1 cellular context compared by ENCODE assay signal in the genomic region with DNA sequence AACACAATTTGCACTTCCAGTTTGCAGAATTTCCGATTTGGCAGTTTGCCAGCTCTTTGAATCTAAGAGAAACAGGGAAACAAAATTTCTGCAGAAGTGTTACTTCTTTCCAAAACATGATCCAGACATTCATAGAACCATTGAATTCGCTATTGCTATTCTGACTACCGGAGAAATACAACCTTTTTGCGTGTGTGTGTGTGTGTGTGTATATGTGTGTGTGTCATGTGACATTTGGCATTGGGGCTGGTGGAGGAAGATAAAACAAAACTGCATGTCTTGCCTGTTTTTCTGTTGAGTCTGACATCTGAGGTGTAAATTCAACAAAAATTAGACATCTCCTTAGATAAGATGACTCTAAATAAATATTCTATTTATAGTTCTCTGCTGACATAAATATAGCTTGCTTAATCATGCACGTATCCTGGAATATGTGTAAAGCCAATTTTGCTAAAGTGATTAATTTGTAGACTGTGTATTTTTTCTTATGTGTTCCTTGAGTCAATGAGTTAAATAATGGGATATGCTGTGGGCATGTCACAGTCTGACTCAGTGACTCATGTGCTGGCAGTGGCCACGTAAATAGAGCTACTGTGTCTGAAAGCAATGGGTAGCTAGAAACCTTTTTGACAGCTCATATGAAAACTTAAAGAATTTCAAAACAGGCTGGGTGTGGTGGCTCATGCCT.
TF ChIP-seq lines count a peak whose summit lies in the region.

No MANE protein-coding gene starts in this region.

TF ChIP-seq in K562, 482 proteins besides CTCF, POLR2A, EP300 and RAD21 (continued from another document and continues in another):
- TF ChIP-seq, protein P1, sequence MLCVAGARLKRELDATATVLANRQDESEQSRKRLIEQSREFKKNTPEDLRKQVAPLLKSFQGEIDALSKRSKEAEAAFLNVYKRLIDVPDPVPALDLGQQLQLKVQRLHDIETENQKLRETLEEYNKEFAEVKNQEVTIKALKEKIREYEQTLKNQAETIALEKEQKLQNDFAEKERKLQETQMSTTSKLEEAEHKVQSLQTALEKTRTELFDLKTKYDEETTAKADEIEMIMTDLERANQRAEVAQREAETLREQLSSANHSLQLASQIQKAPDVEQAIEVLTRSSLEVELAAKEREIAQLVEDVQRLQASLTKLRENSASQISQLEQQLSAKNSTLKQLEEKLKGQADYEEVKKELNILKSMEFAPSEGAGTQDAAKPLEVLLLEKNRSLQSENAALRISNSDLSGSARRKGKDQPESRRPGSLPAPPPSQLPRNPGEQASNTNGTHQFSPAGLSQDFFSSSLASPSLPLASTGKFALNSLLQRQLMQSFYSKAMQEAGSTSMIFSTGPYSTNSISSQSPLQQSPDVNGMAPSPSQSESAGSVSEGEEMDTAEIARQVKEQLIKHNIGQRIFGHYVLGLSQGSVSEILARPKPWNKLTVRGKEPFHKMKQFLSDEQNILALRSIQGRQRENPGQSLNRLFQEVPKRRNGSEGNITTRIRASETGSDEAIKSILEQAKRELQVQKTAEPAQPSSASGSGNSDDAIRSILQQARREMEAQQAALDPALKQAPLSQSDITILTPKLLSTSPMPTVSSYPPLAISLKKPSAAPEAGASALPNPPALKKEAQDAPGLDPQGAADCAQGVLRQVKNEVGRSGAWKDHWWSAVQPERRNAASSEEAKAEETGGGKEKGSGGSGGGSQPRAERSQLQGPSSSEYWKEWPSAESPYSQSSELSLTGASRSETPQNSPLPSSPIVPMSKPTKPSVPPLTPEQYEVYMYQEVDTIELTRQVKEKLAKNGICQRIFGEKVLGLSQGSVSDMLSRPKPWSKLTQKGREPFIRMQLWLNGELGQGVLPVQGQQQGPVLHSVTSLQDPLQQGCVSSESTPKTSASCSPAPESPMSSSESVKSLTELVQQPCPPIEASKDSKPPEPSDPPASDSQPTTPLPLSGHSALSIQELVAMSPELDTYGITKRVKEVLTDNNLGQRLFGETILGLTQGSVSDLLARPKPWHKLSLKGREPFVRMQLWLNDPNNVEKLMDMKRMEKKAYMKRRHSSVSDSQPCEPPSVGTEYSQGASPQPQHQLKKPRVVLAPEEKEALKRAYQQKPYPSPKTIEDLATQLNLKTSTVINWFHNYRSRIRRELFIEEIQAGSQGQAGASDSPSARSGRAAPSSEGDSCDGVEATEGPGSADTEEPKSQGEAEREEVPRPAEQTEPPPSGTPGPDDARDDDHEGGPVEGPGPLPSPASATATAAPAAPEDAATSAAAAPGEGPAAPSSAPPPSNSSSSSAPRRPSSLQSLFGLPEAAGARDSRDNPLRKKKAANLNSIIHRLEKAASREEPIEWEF (CRISPR knock-in tag; IDR thresholded peaks at IDR 0.05) = no peak
- TF ChIP-seq POLR3A (IDR thresholded peaks at IDR 0.05; ENCODE audit: borderline replicate concordance, extremely low read depth, insufficient read depth, insufficient read length) (no peak), TCF3 (CRISPR knock-in tag; IDR thresholded peaks at IDR 0.05) (peak; percentile 59), CHD2 (IDR thresholded peaks at IDR 0.05; ENCODE audit: low read depth, low read length) (no peak), ETV6 (IDR thresholded peaks at IDR 0.05; ENCODE audit: borderline replicate concordance in 1 of 2, low read depth in 2 of 2, low read length in 1 of 2) (no peak), ETV6 (CRISPR knock-in tag; IDR thresholded peaks at IDR 0.05; ENCODE audit: borderline replicate concordance) (no peak), ZNF830 (CRISPR knock-in tag; IDR thresholded peaks at IDR 0.05) (no peak), ARID3A (IDR thresholded peaks at IDR 0.05; ENCODE audit: borderline replicate concordance, low read depth, low read length) (peak; percentile 73; the same call in 1 of the 2 replicates), ILF3 (IDR thresholded peaks at IDR 0.05; ENCODE audit: borderline replicate concordance) (no peak), CBX2 (IDR thresholded peaks at IDR 0.05; ENCODE audit: insufficient read depth, low read length, poor library complexity, severe bottlenecking) (no peak), SMARCB1 (IDR thresholded peaks at IDR 0.05; ENCODE audit: insufficient read length, low read depth) (peak; percentile 61), ELK1 (CRISPR knock-in tag; IDR thresholded peaks at IDR 0.05) (no peak), SOX6 (IDR thresholded peaks at IDR 0.05) (peak; percentile 57), MAZ (CRISPR knock-in tag; conservative IDR thresholded peaks at IDR 0.05 in 1 of 2, IDR thresholded peaks at IDR 0.05 in 1 of 2) (0 out of 4 replicates have a peak, but pooled peaks of 1 of the 2 experiments have one; percentile 22), TFAM (CRISPR knock-in tag; conservative IDR thresholded peaks at IDR 0.05) (no peak), NCOR1 (IDR thresholded peaks at IDR 0.05) (peak; percentile 83), RBM39 (optimal IDR thresholded peaks at IDR 0.05; ENCODE audit: low read depth, low read length) (no peak), MEIS2 (IDR thresholded peaks at IDR 0.05; ENCODE audit: partially characterized antibody) (peak; percentile 88), TEAD2 (tag; IDR thresholded peaks at IDR 0.05) (no peak), RBFOX2 (IDR thresholded peaks at IDR 0.05; ENCODE audit: low read depth, low read length) (no peak), ZNF507 (tag; conservative IDR thresholded peaks at IDR 0.05) (no peak), STAT5A (IDR thresholded peaks at IDR 0.05; ENCODE audit: borderline replicate concordance, low read length) (peak; percentile 39; the same call in 1 of the 2 replicates), PTBP1 (IDR thresholded peaks at IDR 0.05; ENCODE audit: low read depth, low read length) (no peak), GATAD2B (IDR thresholded peaks at IDR 0.05; ENCODE audit: borderline replicate concordance) (peak; percentile 20; the same call in 1 of the 2 replicates), PML (IDR thresholded peaks at IDR 0.05; ENCODE audit: low read length) (no peak), ARID1B (IDR thresholded peaks at IDR 0.05) (peak; percentile 95), TEAD4 (IDR thresholded peaks at IDR 0.05; ENCODE audit: low read length) (peak; percentile 72), TEAD4 (CRISPR knock-in tag; IDR thresholded peaks at IDR 0.05; ENCODE audit: borderline replicate concordance) (no peak), ZBTB9 (CRISPR knock-in tag; IDR thresholded peaks at IDR 0.05) (no peak), SRSF9 (IDR thresholded peaks at IDR 0.05; ENCODE audit: borderline replicate concordance, low read depth, low read length) (no peak), ZNF76 (CRISPR knock-in tag; IDR thresholded peaks at IDR 0.05; ENCODE audit: borderline replicate concordance) (no peak), ZNF707 (CRISPR knock-in tag; conservative IDR thresholded peaks at IDR 0.05) (no peak), NR4A1 (CRISPR knock-in tag; IDR thresholded peaks at IDR 0.05) (no peak), NR4A1 (tag; IDR thresholded peaks at IDR 0.05) (no peak), ARID2 (IDR thresholded peaks at IDR 0.05) (no peak), SMAD1 (IDR thresholded peaks at IDR 0.05; ENCODE audit: low read depth, low read length, partially characterized antibody) (peak; percentile 93), E2F3 (CRISPR knock-in tag; IDR thresholded peaks at IDR 0.05) (no peak), NR1H2 (CRISPR knock-in tag; IDR thresholded peaks at IDR 0.05) (no peak), PTTG1 (tag; IDR thresholded peaks at IDR 0.05; ENCODE audit: low read depth) (no peak), MAFG (tag; conservative IDR thresholded peaks at IDR 0.05) (0 out of 2 replicates have a peak, but pooled peaks have one; percentile 9), MECOM (CRISPR knock-in tag; IDR thresholded peaks at IDR 0.05) (no peak), NUFIP1 (IDR thresholded peaks at IDR 0.05; ENCODE audit: partially characterized antibody) (no peak), ZBTB43 (CRISPR knock-in tag; IDR thresholded peaks at IDR 0.05) (no peak)
- TF ChIP-seq, protein P2, sequence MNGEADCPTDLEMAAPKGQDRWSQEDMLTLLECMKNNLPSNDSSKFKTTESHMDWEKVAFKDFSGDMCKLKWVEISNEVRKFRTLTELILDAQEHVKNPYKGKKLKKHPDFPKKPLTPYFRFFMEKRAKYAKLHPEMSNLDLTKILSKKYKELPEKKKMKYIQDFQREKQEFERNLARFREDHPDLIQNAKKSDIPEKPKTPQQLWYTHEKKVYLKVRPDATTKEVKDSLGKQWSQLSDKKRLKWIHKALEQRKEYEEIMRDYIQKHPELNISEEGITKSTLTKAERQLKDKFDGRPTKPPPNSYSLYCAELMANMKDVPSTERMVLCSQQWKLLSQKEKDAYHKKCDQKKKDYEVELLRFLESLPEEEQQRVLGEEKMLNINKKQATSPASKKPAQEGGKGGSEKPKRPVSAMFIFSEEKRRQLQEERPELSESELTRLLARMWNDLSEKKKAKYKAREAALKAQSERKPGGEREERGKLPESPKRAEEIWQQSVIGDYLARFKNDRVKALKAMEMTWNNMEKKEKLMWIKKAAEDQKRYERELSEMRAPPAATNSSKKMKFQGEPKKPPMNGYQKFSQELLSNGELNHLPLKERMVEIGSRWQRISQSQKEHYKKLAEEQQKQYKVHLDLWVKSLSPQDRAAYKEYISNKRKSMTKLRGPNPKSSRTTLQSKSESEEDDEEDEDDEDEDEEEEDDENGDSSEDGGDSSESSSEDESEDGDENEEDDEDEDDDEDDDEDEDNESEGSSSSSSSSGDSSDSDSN (IDR thresholded peaks at IDR 0.05; ENCODE audit: borderline replicate concordance in 1 of 2, low read depth in 2 of 2, low read length in 2 of 2) = no peak
- TF ChIP-seq, protein P3, sequence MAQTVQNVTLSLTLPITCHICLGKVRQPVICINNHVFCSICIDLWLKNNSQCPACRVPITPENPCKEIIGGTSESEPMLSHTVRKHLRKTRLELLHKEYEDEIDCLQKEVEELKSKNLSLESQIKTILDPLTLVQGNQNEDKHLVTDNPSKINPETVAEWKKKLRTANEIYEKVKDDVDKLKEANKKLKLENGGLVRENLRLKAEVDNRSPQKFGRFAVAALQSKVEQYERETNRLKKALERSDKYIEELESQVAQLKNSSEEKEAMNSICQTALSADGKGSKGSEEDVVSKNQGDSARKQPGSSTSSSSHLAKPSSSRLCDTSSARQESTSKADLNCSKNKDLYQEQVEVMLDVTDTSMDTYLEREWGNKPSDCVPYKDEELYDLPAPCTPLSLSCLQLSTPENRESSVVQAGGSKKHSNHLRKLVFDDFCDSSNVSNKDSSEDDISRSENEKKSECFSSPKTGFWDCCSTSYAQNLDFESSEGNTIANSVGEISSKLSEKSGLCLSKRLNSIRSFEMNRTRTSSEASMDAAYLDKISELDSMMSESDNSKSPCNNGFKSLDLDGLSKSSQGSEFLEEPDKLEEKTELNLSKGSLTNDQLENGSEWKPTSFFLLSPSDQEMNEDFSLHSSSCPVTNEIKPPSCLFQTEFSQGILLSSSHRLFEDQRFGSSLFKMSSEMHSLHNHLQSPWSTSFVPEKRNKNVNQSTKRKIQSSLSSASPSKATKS (CRISPR knock-in tag; IDR thresholded peaks at IDR 0.05) = no peak
- TF ChIP-seq, protein P4, sequence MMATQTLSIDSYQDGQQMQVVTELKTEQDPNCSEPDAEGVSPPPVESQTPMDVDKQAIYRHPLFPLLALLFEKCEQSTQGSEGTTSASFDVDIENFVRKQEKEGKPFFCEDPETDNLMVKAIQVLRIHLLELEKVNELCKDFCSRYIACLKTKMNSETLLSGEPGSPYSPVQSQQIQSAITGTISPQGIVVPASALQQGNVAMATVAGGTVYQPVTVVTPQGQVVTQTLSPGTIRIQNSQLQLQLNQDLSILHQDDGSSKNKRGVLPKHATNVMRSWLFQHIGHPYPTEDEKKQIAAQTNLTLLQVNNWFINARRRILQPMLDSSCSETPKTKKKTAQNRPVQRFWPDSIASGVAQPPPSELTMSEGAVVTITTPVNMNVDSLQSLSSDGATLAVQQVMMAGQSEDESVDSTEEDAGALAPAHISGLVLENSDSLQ (IDR thresholded peaks at IDR 0.05) = peak; percentile 61
